Comparison of ENCODE assay signal across 9 cellular contexts in the genomic region with DNA sequence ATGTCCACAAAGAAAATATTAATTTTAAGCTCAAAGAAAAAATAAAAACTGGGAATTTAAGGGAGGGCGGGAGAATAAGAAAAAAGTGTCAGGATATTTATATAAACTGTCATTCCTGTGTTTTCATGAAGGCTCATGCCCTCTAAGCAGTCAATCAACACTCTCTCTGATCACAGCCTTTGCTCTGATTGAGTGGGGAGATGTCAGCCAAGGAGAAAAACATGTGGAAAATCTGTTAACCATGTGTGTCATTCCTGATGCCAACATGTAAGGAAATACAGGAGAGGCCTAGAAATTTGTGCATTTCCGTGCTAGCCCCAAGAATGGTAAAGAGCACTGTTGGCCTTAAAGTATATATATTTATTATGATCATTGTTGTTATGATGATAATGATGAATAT.
"Had no signal": no experiment of that assay in that cellular context is flagged by ENCODE, and none has a peak within 500 bp of the region (broad histone marks: within the 10 kb centered on the region; RNA-seq: fewer than 3 reads in every experiment).

No MANE protein-coding gene starts in this region.

- ATAC-seq: GM23338, K562 had no signal

- H3K27ac ChIP-seq: HL-60 had no signal

- H3K4me3 ChIP-seq: GM23338, K562 had no signal

- DNase-seq: H9, HCEC 1CT, HFFc6, IMR-90 had no signal

- H3K4me2 ChIP-seq: GM23338 had no signal

- FAIRE-seq: H1, H54, K562 had no signal
